Comparison of ENCODE assay signal across 3 cellular contexts in the genomic region with DNA sequence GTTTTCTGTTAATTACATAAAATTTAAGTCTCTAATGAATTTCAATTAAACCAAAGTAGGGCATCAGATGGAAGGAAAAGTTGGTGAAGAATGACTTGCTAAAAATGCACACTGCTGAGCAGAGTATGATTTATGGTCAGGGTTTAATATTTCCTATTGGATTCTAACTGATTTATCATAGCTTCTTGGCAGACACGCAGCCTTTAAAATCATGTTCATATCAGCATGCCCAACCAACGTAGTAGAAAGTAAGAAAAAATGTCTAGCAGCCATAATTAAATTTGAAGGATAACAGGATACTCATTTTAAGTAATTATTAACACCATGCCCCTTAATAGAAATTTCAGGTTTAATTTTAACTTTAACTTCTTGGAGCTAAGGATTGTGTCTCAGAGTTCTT.
TF ChIP-seq lines count a peak whose summit lies in the region.

No MANE protein-coding gene starts in this region.

TF ChIP-seq in SK-N-SH treated with all-trans-retinoic acid at 6 μM for 48 hours, 23 proteins besides CTCF, POLR2A, EP300 and RAD21 (continued from another document):
- TF ChIP-seq ZNF565 (CRISPR knock-in tag; conservative IDR thresholded peaks at IDR 0.05; ENCODE audit: low read depth), result no peak
- TF ChIP-seq GLIS3 (CRISPR knock-in tag; IDR thresholded peaks at IDR 0.05), result no peak
- no peak for TF ChIP-seq RARB (CRISPR knock-in tag; IDR thresholded peaks at IDR 0.05)
- peak; percentile 79 for TF ChIP-seq ISL1 (CRISPR knock-in tag; IDR thresholded peaks at IDR 0.05)
- no peak for TF ChIP-seq ZFP3 (CRISPR knock-in tag; IDR thresholded peaks at IDR 0.05)
- no peak for TF ChIP-seq CSDC2 (CRISPR knock-in tag; IDR thresholded peaks at IDR 0.05)
- no peak for TF ChIP-seq PPARA (CRISPR knock-in tag; IDR thresholded peaks at IDR 0.05; ENCODE audit: borderline replicate concordance)

TF ChIP-seq in SK-N-SH, 30 proteins besides CTCF, POLR2A, EP300 and RAD21 (continued from another document):
- TF ChIP-seq GABPA (IDR thresholded peaks at IDR 0.05; ENCODE audit: low read depth) (no peak), TCF12 (IDR thresholded peaks at IDR 0.05) (no peak), SMC3 (IDR thresholded peaks at IDR 0.05; ENCODE audit: low read depth, low read length) (no peak), SIN3A (IDR thresholded peaks at IDR 0.05; ENCODE audit: borderline replicate concordance, low read depth, low read length) (no peak), FOXJ3 (CRISPR knock-in tag; IDR thresholded peaks at IDR 0.05) (no peak), GATA2 (CRISPR knock-in tag; IDR thresholded peaks at IDR 0.05) (no peak), NRF1 (IDR thresholded peaks at IDR 0.05; ENCODE audit: low read depth, low read length) (no peak), FOXM1 (IDR thresholded peaks at IDR 0.05; ENCODE audit: low read depth) (no peak), RXRA (IDR thresholded peaks at IDR 0.05; ENCODE audit: borderline replicate concordance, low read depth) (no peak), MEF2A (IDR thresholded peaks at IDR 0.05; ENCODE audit: borderline replicate concordance, low read depth) (no peak)
- TF ChIP-seq, protein P1, sequence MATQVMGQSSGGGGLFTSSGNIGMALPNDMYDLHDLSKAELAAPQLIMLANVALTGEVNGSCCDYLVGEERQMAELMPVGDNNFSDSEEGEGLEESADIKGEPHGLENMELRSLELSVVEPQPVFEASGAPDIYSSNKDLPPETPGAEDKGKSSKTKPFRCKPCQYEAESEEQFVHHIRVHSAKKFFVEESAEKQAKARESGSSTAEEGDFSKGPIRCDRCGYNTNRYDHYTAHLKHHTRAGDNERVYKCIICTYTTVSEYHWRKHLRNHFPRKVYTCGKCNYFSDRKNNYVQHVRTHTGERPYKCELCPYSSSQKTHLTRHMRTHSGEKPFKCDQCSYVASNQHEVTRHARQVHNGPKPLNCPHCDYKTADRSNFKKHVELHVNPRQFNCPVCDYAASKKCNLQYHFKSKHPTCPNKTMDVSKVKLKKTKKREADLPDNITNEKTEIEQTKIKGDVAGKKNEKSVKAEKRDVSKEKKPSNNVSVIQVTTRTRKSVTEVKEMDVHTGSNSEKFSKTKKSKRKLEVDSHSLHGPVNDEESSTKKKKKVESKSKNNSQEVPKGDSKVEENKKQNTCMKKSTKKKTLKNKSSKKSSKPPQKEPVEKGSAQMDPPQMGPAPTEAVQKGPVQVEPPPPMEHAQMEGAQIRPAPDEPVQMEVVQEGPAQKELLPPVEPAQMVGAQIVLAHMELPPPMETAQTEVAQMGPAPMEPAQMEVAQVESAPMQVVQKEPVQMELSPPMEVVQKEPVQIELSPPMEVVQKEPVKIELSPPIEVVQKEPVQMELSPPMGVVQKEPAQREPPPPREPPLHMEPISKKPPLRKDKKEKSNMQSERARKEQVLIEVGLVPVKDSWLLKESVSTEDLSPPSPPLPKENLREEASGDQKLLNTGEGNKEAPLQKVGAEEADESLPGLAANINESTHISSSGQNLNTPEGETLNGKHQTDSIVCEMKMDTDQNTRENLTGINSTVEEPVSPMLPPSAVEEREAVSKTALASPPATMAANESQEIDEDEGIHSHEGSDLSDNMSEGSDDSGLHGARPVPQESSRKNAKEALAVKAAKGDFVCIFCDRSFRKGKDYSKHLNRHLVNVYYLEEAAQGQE (IDR thresholded peaks at IDR 0.05; ENCODE audit: low read depth, low read length), result no peak
- TF ChIP-seq, protein P2, sequence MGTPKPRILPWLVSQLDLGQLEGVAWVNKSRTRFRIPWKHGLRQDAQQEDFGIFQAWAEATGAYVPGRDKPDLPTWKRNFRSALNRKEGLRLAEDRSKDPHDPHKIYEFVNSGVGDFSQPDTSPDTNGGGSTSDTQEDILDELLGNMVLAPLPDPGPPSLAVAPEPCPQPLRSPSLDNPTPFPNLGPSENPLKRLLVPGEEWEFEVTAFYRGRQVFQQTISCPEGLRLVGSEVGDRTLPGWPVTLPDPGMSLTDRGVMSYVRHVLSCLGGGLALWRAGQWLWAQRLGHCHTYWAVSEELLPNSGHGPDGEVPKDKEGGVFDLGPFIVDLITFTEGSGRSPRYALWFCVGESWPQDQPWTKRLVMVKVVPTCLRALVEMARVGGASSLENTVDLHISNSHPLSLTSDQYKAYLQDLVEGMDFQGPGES (IDR thresholded peaks at IDR 0.05; ENCODE audit: low read depth, low read length), result no peak
- TF ChIP-seq, protein P3, sequence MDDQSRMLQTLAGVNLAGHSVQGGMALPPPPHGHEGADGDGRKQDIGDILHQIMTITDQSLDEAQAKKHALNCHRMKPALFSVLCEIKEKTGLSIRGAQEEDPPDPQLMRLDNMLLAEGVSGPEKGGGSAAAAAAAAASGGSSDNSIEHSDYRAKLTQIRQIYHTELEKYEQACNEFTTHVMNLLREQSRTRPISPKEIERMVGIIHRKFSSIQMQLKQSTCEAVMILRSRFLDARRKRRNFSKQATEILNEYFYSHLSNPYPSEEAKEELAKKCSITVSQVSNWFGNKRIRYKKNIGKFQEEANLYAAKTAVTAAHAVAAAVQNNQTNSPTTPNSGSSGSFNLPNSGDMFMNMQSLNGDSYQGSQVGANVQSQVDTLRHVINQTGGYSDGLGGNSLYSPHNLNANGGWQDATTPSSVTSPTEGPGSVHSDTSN (IDR thresholded peaks at IDR 0.05), result no peak

TF ChIP-seq in WTC11, 78 proteins besides CTCF, POLR2A, EP300 and RAD21 (continued from another document):
- TF ChIP-seq, protein P4, sequence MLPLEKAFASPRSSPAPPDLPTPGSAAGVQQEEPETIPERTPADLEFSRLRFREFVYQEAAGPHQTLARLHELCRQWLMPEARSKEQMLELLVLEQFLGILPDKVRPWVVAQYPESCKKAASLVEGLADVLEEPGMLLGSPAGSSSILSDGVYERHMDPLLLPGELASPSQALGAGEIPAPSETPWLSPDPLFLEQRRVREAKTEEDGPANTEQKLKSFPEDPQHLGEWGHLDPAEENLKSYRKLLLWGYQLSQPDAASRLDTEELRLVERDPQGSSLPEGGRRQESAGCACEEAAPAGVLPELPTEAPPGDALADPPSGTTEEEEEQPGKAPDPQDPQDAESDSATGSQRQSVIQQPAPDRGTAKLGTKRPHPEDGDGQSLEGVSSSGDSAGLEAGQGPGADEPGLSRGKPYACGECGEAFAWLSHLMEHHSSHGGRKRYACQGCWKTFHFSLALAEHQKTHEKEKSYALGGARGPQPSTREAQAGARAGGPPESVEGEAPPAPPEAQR (CRISPR knock-in tag; IDR thresholded peaks at IDR 0.05), result no peak
- TF ChIP-seq ZNF671 (CRISPR knock-in tag; IDR thresholded peaks at IDR 0.05) (no peak), PRRX2 (CRISPR knock-in tag; IDR thresholded peaks at IDR 0.05) (no peak), ZNF219 (CRISPR knock-in tag; IDR thresholded peaks at IDR 0.05; ENCODE audit: borderline replicate concordance) (no peak), ETV6 (CRISPR knock-in tag; IDR thresholded peaks at IDR 0.05) (no peak)
